Comparison of ENCODE assay signal across 1 cellular context in genomic region chr9:94899464-94900221, GRCh38.
A peak's percentile ranks its signal among the peaks of the same experiment; 100 is the strongest.
TF ChIP-seq lines count a peak whose summit lies in the region.

No MANE protein-coding gene starts in this region.

TF ChIP-seq in HepG2, 621 proteins besides CTCF, POLR2A, EP300 and RAD21 (continued from another document and continues in another):
- TF ChIP-seq ZNF276 (CRISPR knock-in tag; IDR thresholded peaks at IDR 0.05; ENCODE audit: low read depth) (no peak), HOXA3 (CRISPR knock-in tag; IDR thresholded peaks at IDR 0.05) (peak; percentile 44; the same call in 1 of the 2 replicates), ZNF143 (CRISPR knock-in tag; IDR thresholded peaks at IDR 0.05) (no peak), ZNF30 (CRISPR knock-in tag; IDR thresholded peaks at IDR 0.05) (no peak), PITX1 (CRISPR knock-in tag; IDR thresholded peaks at IDR 0.05) (peak; percentile 23; the same call in 1 of the 2 replicates), NFIB (CRISPR knock-in tag; IDR thresholded peaks at IDR 0.05; ENCODE audit: borderline replicate concordance) (no peak), ZNF674 (CRISPR knock-in tag; IDR thresholded peaks at IDR 0.05; ENCODE audit: low read depth) (no peak), IRF9 (CRISPR knock-in tag; IDR thresholded peaks at IDR 0.05; ENCODE audit: borderline replicate concordance) (no peak), TCF7 (IDR thresholded peaks at IDR 0.05; ENCODE audit: low read depth) (peak; percentile 50; the same call in 1 of the 2 replicates), RARA (CRISPR knock-in tag; IDR thresholded peaks at IDR 0.05) (peak; percentile 82), PREB (CRISPR knock-in tag; IDR thresholded peaks at IDR 0.05) (no peak), TEAD2 (CRISPR knock-in tag; IDR thresholded peaks at IDR 0.05) (no peak), NR2F2 (IDR thresholded peaks at IDR 0.05; ENCODE audit: borderline replicate concordance, low read depth) (peak; percentile 62; the same call in 1 of the 2 replicates), NR2F6 (IDR thresholded peaks at IDR 0.05) (peak; percentile 60; the same call in 1 of the 2 replicates), NR2F6 (CRISPR knock-in tag; IDR thresholded peaks at IDR 0.05) (peak; percentile 54; the same call in 1 of the 2 replicates), MTERF4 (CRISPR knock-in tag; IDR thresholded peaks at IDR 0.05) (no peak), ZNF33A (CRISPR knock-in tag; IDR thresholded peaks at IDR 0.05; ENCODE audit: borderline replicate concordance) (no peak), ZNF569 (CRISPR knock-in tag; IDR thresholded peaks at IDR 0.05; ENCODE audit: borderline replicate concordance) (no peak), ATF6 (CRISPR knock-in tag; conservative IDR thresholded peaks at IDR 0.05) (no peak), ARID3A (IDR thresholded peaks at IDR 0.05; ENCODE audit: low read depth, low read length) (peak; percentile 93), SP140L (CRISPR knock-in tag; IDR thresholded peaks at IDR 0.05; ENCODE audit: borderline replicate concordance) (no peak), SOX5 (CRISPR knock-in tag; IDR thresholded peaks at IDR 0.05; ENCODE audit: borderline replicate concordance) (peak; percentile 56; the same call in 1 of the 2 replicates), BHLHE40 (IDR thresholded peaks at IDR 0.05; ENCODE audit: low read length) (no peak), SMC3 (IDR thresholded peaks at IDR 0.05; ENCODE audit: low read length) (peak; percentile 46; the same call in 1 of the 2 replicates), CSRNP2 (CRISPR knock-in tag; conservative IDR thresholded peaks at IDR 0.05; ENCODE audit: low read depth) (no peak), SYNCRIP (IDR thresholded peaks at IDR 0.05; ENCODE audit: insufficient read depth, low read depth, low read length) (no peak), ZNF556 (CRISPR knock-in tag; IDR thresholded peaks at IDR 0.05; ENCODE audit: borderline replicate concordance) (peak; percentile 26; the same call in 1 of the 2 replicates), ZNF333 (CRISPR knock-in tag; IDR thresholded peaks at IDR 0.05; ENCODE audit: borderline replicate concordance) (no peak), ZNF746 (CRISPR knock-in tag; IDR thresholded peaks at IDR 0.05) (no peak), MATR3 (CRISPR knock-in tag; IDR thresholded peaks at IDR 0.05) (no peak), ZNF629 (CRISPR knock-in tag; conservative IDR thresholded peaks at IDR 0.05) (no peak), ZFP37 (CRISPR knock-in tag; IDR thresholded peaks at IDR 0.05; ENCODE audit: borderline replicate concordance) (no peak), ZNF296 (CRISPR knock-in tag; conservative IDR thresholded peaks at IDR 0.05) (no peak), SP4 (CRISPR knock-in tag; IDR thresholded peaks at IDR 0.05) (no peak), ZNF510 (CRISPR knock-in tag; IDR thresholded peaks at IDR 0.05; ENCODE audit: low read depth) (no peak), ZBTB1 (CRISPR knock-in tag; IDR thresholded peaks at IDR 0.05; ENCODE audit: borderline replicate concordance) (no peak), ZNF362 (CRISPR knock-in tag; IDR thresholded peaks at IDR 0.05; ENCODE audit: borderline replicate concordance) (no peak), ZSCAN12 (CRISPR knock-in tag; IDR thresholded peaks at IDR 0.05) (no peak), PAWR (CRISPR knock-in tag; IDR thresholded peaks at IDR 0.05; ENCODE audit: borderline replicate concordance) (no peak), CERS6 (CRISPR knock-in tag; IDR thresholded peaks at IDR 0.05) (no peak), MIER2 (CRISPR knock-in tag; IDR thresholded peaks at IDR 0.05) (no peak), CHD4 (IDR thresholded peaks at IDR 0.05; ENCODE audit: borderline replicate concordance, low read length) (peak; percentile 75; the same call in 1 of the 2 replicates), IRF2 (CRISPR knock-in tag; IDR thresholded peaks at IDR 0.05) (no peak), STAT6 (CRISPR knock-in tag; IDR thresholded peaks at IDR 0.05; ENCODE audit: borderline replicate concordance) (0 out of 2 replicates have a peak, but pooled peaks have one; percentile 52), ZNF281 (CRISPR knock-in tag; IDR thresholded peaks at IDR 0.05; ENCODE audit: borderline replicate concordance) (peak; percentile 90), ZNF350 (CRISPR knock-in tag; IDR thresholded peaks at IDR 0.05; ENCODE audit: borderline replicate concordance, low read depth) (no peak)
